11 cellular contexts compared by ENCODE assay signal in genomic region chr4:173211838-173212237, GRCh38. TPM values are rescaled to one million over a fixed set of nuclear protein-coding genes. Genes with fewer than 3 reads are reported as not detected.
DNase-seq lines count a peak whose midpoint lies in the region; ATAC-seq and TF ChIP-seq lines count a peak whose summit lies in the region.
"Had no signal": no experiment of that assay in that cellular context is flagged by ENCODE, and none has a peak within 500 bp of the region (broad histone marks: within the 10 kb centered on the region; RNA-seq: fewer than 3 reads in every experiment).

No MANE protein-coding gene starts in this region.

- TF ChIP-seq CTCF in A673 (conservative IDR thresholded peaks at IDR 0.05; ENCODE audit: low read depth, low read length) = no peak
- TF ChIP-seq CTCF in fibroblast of mammary gland (conservative IDR thresholded peaks at IDR 0.05; ENCODE audit: control insufficient read depth, insufficient read depth, low read depth, low read length) = no peak

- H3K4me1 ChIP-seq in A673 (ENCODE audit: insufficient read depth, low read length, poor library complexity, severe bottlenecking) = peaks cover 47% of the 10 kb centered on the region

- peaks cover 10% of the 10 kb centered on the region for H3K4me1 Mint-ChIP-seq in activated T-helper 2 cell treated with anti-CD3 and anti-CD28 coated beads, Interferon-gamma antibody, Interleukin-2, Interleukin-4, amounts not matched to agents 10 μg/mL and 5 μg/mL and 100 μg/mL, durations not matched to agents 14 hours and 24 hours and 36 hours (ENCODE audit: low read depth)

- POLR2A ChIA-PET in A673 (lab: Charles Lee; ENCODE audit: low non-redundant PET) = no interaction called here

- no peak overlapping the region for H3K27ac ChIP-seq in A673 (ENCODE audit: low read depth, low read length, poor library complexity, severe bottlenecking)

- CTCF ChIA-PET in A673 (lab: Charles Lee) = no interaction called here

- no peaks in the 10 kb centered on the region for H3K36me3 Mint-ChIP-seq in activated T-helper 2 cell treated with anti-CD3 and anti-CD28 coated beads, Interferon-gamma antibody, Interleukin-2, Interleukin-4, amounts not matched to agents 10 μg/mL and 5 μg/mL and 100 μg/mL, durations not matched to agents 14 hours and 24 hours and 36 hours (ENCODE audit: low read depth)

- H3K27ac Mint-ChIP-seq in activated T-helper 2 cell treated with anti-CD3 and anti-CD28 coated beads, Interferon-gamma antibody, Interleukin-2, Interleukin-4, amounts not matched to agents 10 μg/mL and 5 μg/mL and 100 μg/mL, durations not matched to agents 14 hours and 24 hours and 36 hours = no peak overlapping the region
- H3K27ac Mint-ChIP-seq: T-helper 2 cell treated with Interferon-gamma antibody and Interleukin-4, amounts not matched to agents 5 μg/mL and 100 μg/mL, for 36 hours had no signal

- H3K36me3 ChIP-seq in A673 (ENCODE audit: insufficient read depth, low read length, poor library complexity, severe bottlenecking) = no peaks in the 10 kb centered on the region

- no peak overlapping the region for H3K4me3 Mint-ChIP-seq in activated T-helper 2 cell treated with anti-CD3 and anti-CD28 coated beads, Interferon-gamma antibody, Interleukin-2, Interleukin-4, amounts not matched to agents 10 μg/mL and 5 μg/mL and 100 μg/mL, durations not matched to agents 14 hours and 24 hours and 36 hours (ENCODE audit: low read depth)
- H3K4me3 Mint-ChIP-seq: T-helper 2 cell treated with Interferon-gamma antibody and Interleukin-4, amounts not matched to agents 5 μg/mL and 100 μg/mL, for 36 hours had no signal

- intact Hi-C loops in A673 (cut with micrococcal nuclease; ENCODE audit: unreplicated experiment) (no loop called here), cardiac septum (cut with DNase I) (no loop called here)
- intact Hi-C loops in activated T-helper 2 cell treated with anti-CD3 and anti-CD28 coated beads, Interferon-gamma antibody, Interleukin-2, Interleukin-4, amounts not matched to agents 10 μg/mL and 5 μg/mL and 100 μg/mL, durations not matched to agents 14 hours and 24 hours and 36 hours (cut with micrococcal nuclease) = loop anchor here (2.0 kb wide), 1 partner anchor 21 kb away; no protein-coding TSS in a partner anchor

- ATAC-seq in GM21619 (IDR thresholded peaks at IDR 0.05; ENCODE audit: unreplicated experiment) = peak; percentile 63
- no peak for ATAC-seq in GM21447 (IDR thresholded peaks at IDR 0.05; ENCODE audit: unreplicated experiment)

- no peaks in the 10 kb centered on the region for H3K9me3 Mint-ChIP-seq in activated T-helper 2 cell treated with anti-CD3 and anti-CD28 coated beads, Interferon-gamma antibody, Interleukin-2, Interleukin-4, amounts not matched to agents 10 μg/mL and 5 μg/mL and 100 μg/mL, durations not matched to agents 14 hours and 24 hours and 36 hours
- H3K9me3 Mint-ChIP-seq: T-helper 2 cell treated with Interferon-gamma antibody and Interleukin-4, amounts not matched to agents 5 μg/mL and 100 μg/mL, for 36 hours had no signal

- H3K27me3 Mint-ChIP-seq in activated T-helper 2 cell treated with anti-CD3 and anti-CD28 coated beads, Interferon-gamma antibody, Interleukin-2, Interleukin-4, amounts not matched to agents 10 μg/mL and 5 μg/mL and 100 μg/mL, durations not matched to agents 14 hours and 24 hours and 36 hours (ENCODE audit: low read depth) = peaks cover 1% of the 10 kb centered on the region

- DNase-seq in A673 (ENCODE audit: low spot score) (peak; percentile 52), NCI-H69 (lab: John Stamatoyannopoulos, UW) (peak; percentile 82), fibroblast of mammary gland (ENCODE audit: low read depth) (peak; percentile 66), germinal center (ENCODE audit: low spot score) (no peak), cardiac septum (ENCODE audit: low spot score) (no peak)
- DNase-seq in activated T-helper 2 cell treated with anti-CD3 and anti-CD28 coated beads, Interferon-gamma antibody, Interleukin-2, Interleukin-4, amounts not matched to agents 10 μg/mL and 5 μg/mL and 100 μg/mL, durations not matched to agents 14 hours and 24 hours and 36 hours (ENCODE audit: low spot score) = no peak
- DNase-seq: amniotic stem cell, NCI-H1092 had no signal

- no peaks in the 10 kb centered on the region for H3K9me3 ChIP-seq in A673 (ENCODE audit: low read depth, low read length, poor library complexity, severe bottlenecking)

- H3K27me3 ChIP-seq in A673 (replicated peaks; ENCODE audit: insufficient read depth, low read depth, low read length, poor library complexity) = no peaks in the 10 kb centered on the region

- H3K4me3 ChIP-seq in A673 (ENCODE audit: low read depth, low read length, poor library complexity, severe bottlenecking) (no peak overlapping the region), fibroblast of mammary gland (ENCODE audit: control insufficient read depth, low read depth, low read length) (no peak overlapping the region)

- BruUV-seq in A673 (replicated peaks; lab: Mats Ljungman, UMichigan) = no TSS peak

RNA-seq across cellular contexts. Expression of gene GALNT7, which starts 43.2 kb away (rescaled TPM):
- total RNA-seq in A673 (2021) (89.7 and 90.7 TPM in 2 replicates), cardiac septum (7.2 TPM)
- 28.9 and 33.1 TPM in 2 replicates for total RNA-seq in activated T-helper 2 cell treated with anti-CD3 and anti-CD28 coated beads, Interferon-gamma antibody, Interleukin-2, Interleukin-4, amounts not matched to agents 10 μg/mL and 5 μg/mL and 100 μg/mL, durations not matched to agents 14 hours and 24 hours and 36 hours

Comparison
In these comparisons a context has a peak if more than half of its experiments do, and no peak if none do; other contexts are left out.
1. DNase-seq: peak in A673 (single experiment), NCI-H69 (single experiment) and fibroblast of mammary gland (single experiment); none in activated T-helper 2 cell treated with anti-CD3 and anti-CD28 coated beads, Interferon-gamma antibody, Interleukin-2, Interleukin-4, amounts not matched to agents 10 μg/mL and 5 μg/mL and 100 μg/mL, durations not matched to agents 14 hours and 24 hours and 36 hours (single experiment), germinal center (single experiment) and cardiac septum (single experiment).